1 cellular context compared by ENCODE assay signal in genomic region chr7:107715531-107715930, GRCh38.
TF ChIP-seq lines count a peak whose summit lies in the region.

No MANE protein-coding gene starts in this region.

TF ChIP-seq in HepG2, 621 proteins besides CTCF, POLR2A, EP300 and RAD21:
- no peak for TF ChIP-seq ZNF552 (CRISPR knock-in tag; IDR thresholded peaks at IDR 0.05; ENCODE audit: borderline replicate concordance)
- no peak for TF ChIP-seq ZBTB7A (CRISPR knock-in tag; IDR thresholded peaks at IDR 0.05)
- no peak for TF ChIP-seq TCF7 (IDR thresholded peaks at IDR 0.05; ENCODE audit: low read depth)
- no peak for TF ChIP-seq TRIM24 (CRISPR knock-in tag; IDR thresholded peaks at IDR 0.05)
- TF ChIP-seq FOXA3 (CRISPR knock-in tag; IDR thresholded peaks at IDR 0.05) = no peak
- no peak for TF ChIP-seq ZFX (CRISPR knock-in tag; IDR thresholded peaks at IDR 0.05; ENCODE audit: low read depth)
- no peak for TF ChIP-seq ZMYM3 (CRISPR knock-in tag; IDR thresholded peaks at IDR 0.05)
- no peak for TF ChIP-seq KAT7 (CRISPR knock-in tag; IDR thresholded peaks at IDR 0.05; ENCODE audit: borderline replicate concordance)
- no peak for TF ChIP-seq ZGPAT (CRISPR knock-in tag; IDR thresholded peaks at IDR 0.05)
- no peak for TF ChIP-seq ZNF562 (CRISPR knock-in tag; IDR thresholded peaks at IDR 0.05; ENCODE audit: borderline replicate concordance)
- TF ChIP-seq, protein P1, sequence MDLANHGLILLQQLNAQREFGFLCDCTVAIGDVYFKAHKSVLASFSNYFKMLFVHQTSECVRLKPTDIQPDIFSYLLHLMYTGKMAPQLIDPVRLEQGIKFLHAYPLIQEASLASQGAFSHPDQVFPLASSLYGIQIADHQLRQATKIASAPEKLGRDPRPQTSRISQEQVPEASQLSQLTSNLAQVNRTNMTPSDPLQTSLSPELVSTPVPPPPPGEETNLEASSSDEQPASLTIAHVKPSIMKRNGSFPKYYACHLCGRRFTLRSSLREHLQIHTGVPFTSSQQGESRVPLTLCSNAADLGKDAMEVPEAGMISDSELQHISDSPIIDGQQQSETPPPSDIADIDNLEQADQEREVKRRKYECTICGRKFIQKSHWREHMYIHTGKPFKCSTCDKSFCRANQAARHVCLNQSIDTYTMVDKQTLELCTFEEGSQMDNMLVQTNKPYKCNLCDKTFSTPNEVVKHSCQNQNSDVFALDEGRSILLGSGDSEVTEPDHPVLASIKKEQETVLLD (CRISPR knock-in tag; IDR thresholded peaks at IDR 0.05; ENCODE audit: low read depth) = no peak
- no peak for TF ChIP-seq ZNF12 (CRISPR knock-in tag; IDR thresholded peaks at IDR 0.05)
TF ChIP-seq in HepG2: peak in this region for 0.
